ENCODE assay signal across 17 cellular contexts in the genomic region with DNA sequence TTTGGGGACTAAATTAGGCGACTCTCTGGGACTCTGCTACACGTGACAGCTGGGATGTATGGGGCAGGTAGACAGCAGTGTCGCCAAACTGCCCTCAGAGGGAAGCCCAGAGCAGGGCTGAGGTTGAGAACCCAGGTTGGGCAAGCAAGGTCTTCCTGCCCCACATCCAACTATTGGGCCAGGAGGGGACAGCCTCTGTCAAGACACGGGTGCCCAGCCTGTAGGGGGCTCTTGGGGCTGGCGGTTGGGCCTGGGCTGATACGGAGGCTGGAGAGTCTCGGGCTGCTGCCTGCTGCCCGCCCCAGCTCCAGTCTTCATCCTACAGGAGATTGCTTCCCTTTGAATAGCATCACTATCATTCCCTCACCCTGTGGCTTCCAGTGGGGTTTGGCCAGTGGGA. TPM values are rescaled to one million over a fixed set of nuclear protein-coding genes. Genes with fewer than 3 reads are reported as not detected.
DNase-seq lines count a peak whose midpoint lies in the region; ATAC-seq, FAIRE-seq and TF ChIP-seq lines count a peak whose summit lies in the region.
"Had no signal": no experiment of that assay in that cellular context is flagged by ENCODE, and none has a peak within 500 bp of the region (broad histone marks: within the 10 kb centered on the region; RNA-seq: fewer than 3 reads in every experiment).

No MANE protein-coding gene starts in this region.

- H3K4me3 ChIP-seq in HepG2 (replicated peaks in 1 of 3; ENCODE audit: insufficient read depth in 1 of 3, low read depth in 2 of 3, low read length in 3 of 3) (no peak overlapping the region), right lobe of liver (no peak overlapping the region), K562 (no peak overlapping the region), mesendoderm (ENCODE audit: low read length) (no peak overlapping the region), vagina (no peak overlapping the region)

- H3K79me1 ChIP-seq in mesendoderm (ENCODE audit: low read length) = no peaks in the 10 kb centered on the region

- H3K9ac ChIP-seq in HepG2 (ENCODE audit: insufficient read depth, low read depth, low read length) (no peak overlapping the region), K562 (ENCODE audit: insufficient read depth in 1 of 2, low read depth in 2 of 2, low read length in 2 of 2) (no peak overlapping the region), mesendoderm (ENCODE audit: low read length) (no peak overlapping the region)

- H3K27me3 ChIP-seq in HepG2 (ENCODE audit: control insufficient read depth in 1 of 2, insufficient read depth in 2 of 2, low read length in 2 of 2) = peaks cover 3 to 39% of the 10 kb centered on the region in 2 experiments; a peak in 4 of 5 replicates
- H3K27me3 ChIP-seq in right lobe of liver = no peaks in the 10 kb centered on the region
- H3K27me3 ChIP-seq in K562 (ENCODE audit: control insufficient read depth in 2 of 2, insufficient read depth in 2 of 2, low read length in 2 of 2) = peaks cover 7 to 21% of the 10 kb centered on the region in 2 experiments
- no peaks in the 10 kb centered on the region for H3K27me3 ChIP-seq in mesendoderm (ENCODE audit: insufficient read depth, low read length, poor library complexity)
- H3K27me3 ChIP-seq in vagina = no peaks in the 10 kb centered on the region

- CTCF ChIA-PET in HepG2 (lab: Yijun Ruan, JAX; ENCODE audit: low intra/inter-chr PET ratio, low total read pairs) (interaction anchor here (1.4 kb wide), 1 partner anchor 46 kb away, joined by 8 read pairs; no protein-coding TSS in a partner anchor), K562 (lab: Yijun Ruan, JAX; ENCODE audit: low intra/inter-chr PET ratio) (no interaction called here)

- no peak overlapping the region for H2AK5ac ChIP-seq in mesendoderm (ENCODE audit: low read length)

- H3K4me1 Mint-ChIP-seq in activated naive CD8-positive, alpha-beta T cell treated with anti-CD3 and anti-CD28 coated beads for 36 hours = no peaks in the 10 kb centered on the region

- no peak for FAIRE-seq in HepG2 (lab: Jason Lieb, UNC)
- no peak for FAIRE-seq in K562 (lab: Jason Lieb, UNC)

- H3K4me2 ChIP-seq in HepG2 (ENCODE audit: low read depth, low read length) (no peak overlapping the region), K562 (ENCODE audit: insufficient read depth, low read length) (no peak overlapping the region), mesendoderm (ENCODE audit: low read length) (no peak overlapping the region)

- no peak overlapping the region for H3K27ac Mint-ChIP-seq in activated naive CD8-positive, alpha-beta T cell treated with anti-CD3 and anti-CD28 coated beads for 36 hours

- intact Hi-C loops in HepG2 (cut with micrococcal nuclease; ENCODE audit: unreplicated experiment) (no loop called here), right lobe of liver (cut with DNase I) (no loop called here), K562 (cut with micrococcal nuclease) (no loop called here), vagina (cut with DNase I) (no loop called here)

- H3K18ac ChIP-seq in mesendoderm (ENCODE audit: low read length) = no peak overlapping the region

- no peak overlapping the region for H2AFZ ChIP-seq in HepG2 (ENCODE audit: low read length)
- H2AFZ ChIP-seq in K562 (ENCODE audit: low read depth, low read length) = no peak overlapping the region

- H2BK120ac ChIP-seq in mesendoderm (ENCODE audit: low read depth, low read length) = no peak overlapping the region

- no peaks in the 10 kb centered on the region for H3K79me2 ChIP-seq in HepG2 (ENCODE audit: insufficient read depth, low read length)
- H3K79me2 ChIP-seq in K562 (ENCODE audit: control insufficient read depth, insufficient read depth, low read length) = no peaks in the 10 kb centered on the region
- no peaks in the 10 kb centered on the region for H3K79me2 ChIP-seq in mesendoderm (ENCODE audit: control insufficient read depth, insufficient read depth, low read length)

- no peaks in the 10 kb centered on the region for H3K9me1 ChIP-seq in K562 (ENCODE audit: control insufficient read depth, insufficient read depth, low read length)

- DNase-seq in HepG2 (ENCODE audit: low spot score) (no peak), right lobe of liver (no peak), K562 (ENCODE audit: extremely low read depth in 1 of 4, low spot score in 3 of 4) (peak; percentile 34 to 39 (median 37)), mesendoderm (peak; percentile 52), SIG-M5 (lab: John Stamatoyannopoulos, UW) (no peak), vagina (ENCODE audit: extremely low spot score in 2 of 2) (no peak), activated gamma-delta T cell (lab: John Stamatoyannopoulos, UW) (no peak)
- no peak for DNase-seq in activated naive CD8-positive, alpha-beta T cell treated with anti-CD3 and anti-CD28 coated beads for 36 hours
- DNase-seq: 8988T; COR-L47; GDM1; KBM-7; NCI-H1694 treated with DMSO at 0.1 percent for 48 hours; NCI-H748 treated with DMSO at 0.1 percent for 48 hours; NK-92 treated with Interleukin-12 subunit alpha and Interleukin-12 subunit beta, amount 100 ng/mL, for 24 hours; RPMI8226; SHP77 treated with DMSO at 0.1 percent for 48 hours had no signal

- H2BK5ac ChIP-seq in mesendoderm (ENCODE audit: low read length) = no peak overlapping the region

- 14% methylated on average over 7 of the region's 8 CpGs for WGBS in HepG2 (ENCODE audit: low lambda C conversion rate)
- WGBS in right lobe of liver (ENCODE audit: insufficient coverage, low coverage, low lambda C conversion rate, missing lambda C conversion rate) = no CpG with 5 or more reads among the region's 8 CpGs
- WGBS in K562 (ENCODE audit: insufficient coverage, low coverage, missing lambda C conversion rate) = 7% methylated on average over 8 of the region's 8 CpGs
- WGBS in mesendoderm (ENCODE audit: extremely low coverage, insufficient coverage, low lambda C conversion rate) = no CpG with 5 or more reads among the region's 8 CpGs

- H2BK15ac ChIP-seq in mesendoderm (replicated peaks; ENCODE audit: low read depth) = no peak overlapping the region

- TF ChIP-seq EP300 in HepG2 (IDR thresholded peaks at IDR 0.05; ENCODE audit: low read depth in 2 of 2, low read length in 2 of 2) (no peak), HepG2 (CRISPR knock-in tag; IDR thresholded peaks at IDR 0.05; ENCODE audit: borderline replicate concordance) (no peak), K562 (IDR thresholded peaks at IDR 0.05; ENCODE audit: low read length) (no peak)

- in situ Hi-C loops in HepG2 (cut with HindIII; ENCODE audit: extremely low pct_ligation_motif_present, low pct_unique_long_range_greater_than_20kb) (no loop called here), K562 (cut with MboI) (no loop called here)

- peak; percentile 71 for ATAC-seq in HepG2
- no peak for ATAC-seq in right lobe of liver
- peak; percentile 73 for ATAC-seq in K562

- H3K23ac ChIP-seq in mesendoderm (ENCODE audit: low read length) = no peak overlapping the region

- no peak overlapping the region for H3K56ac ChIP-seq in mesendoderm (ENCODE audit: low read length)

- no peak overlapping the region for H4K8ac ChIP-seq in mesendoderm (ENCODE audit: low read depth, low read length)

- BruUV-seq in HepG2 (replicated peaks; lab: Mats Ljungman, UMichigan) (no TSS peak), K562 (replicated peaks; lab: Mats Ljungman, UMichigan) (no TSS peak)

- H3K27ac ChIP-seq in HepG2 (ENCODE audit: extremely low read length, insufficient read depth, low read length) = no peak overlapping the region
- no peak overlapping the region for H3K27ac ChIP-seq in right lobe of liver
- H3K27ac ChIP-seq in K562 (ENCODE audit: extremely low read depth, low read depth, low read length) = no peak overlapping the region
- H3K27ac ChIP-seq in mesendoderm (ENCODE audit: low read depth, low read length) = no peak overlapping the region
- no peak overlapping the region for H3K27ac ChIP-seq in vagina

- no peaks in the 10 kb centered on the region for H3K36me3 ChIP-seq in HepG2 (replicated peaks in 1 of 2; ENCODE audit: control insufficient read depth in 1 of 2, insufficient read depth in 2 of 2, low read length in 2 of 2)
- H3K36me3 ChIP-seq in right lobe of liver = no peaks in the 10 kb centered on the region
- H3K36me3 ChIP-seq in K562 (ENCODE audit: control insufficient read depth, insufficient read depth, low read length) = no peaks in the 10 kb centered on the region
- H3K36me3 ChIP-seq in mesendoderm (ENCODE audit: control insufficient read depth, insufficient read depth, low read length) = no peaks in the 10 kb centered on the region
- no peaks in the 10 kb centered on the region for H3K36me3 ChIP-seq in vagina

- no peaks in the 10 kb centered on the region for H3K36me3 Mint-ChIP-seq in activated naive CD8-positive, alpha-beta T cell treated with anti-CD3 and anti-CD28 coated beads for 36 hours

- TF ChIP-seq POLR2A in HepG2 (IDR thresholded peaks at IDR 0.05; ENCODE audit: insufficient read depth in 1 of 2, low read depth in 2 of 2, low read length in 2 of 2) = no peak
- no peak for TF ChIP-seq POLR2A in right lobe of liver (IDR thresholded peaks at IDR 0.05)
- TF ChIP-seq POLR2A in K562 (conservative IDR thresholded peaks at IDR 0.05) = no peak
- TF ChIP-seq POLR2A in vagina (IDR thresholded peaks at IDR 0.05) = no peak

- H3K4me3 Mint-ChIP-seq in activated naive CD8-positive, alpha-beta T cell treated with anti-CD3 and anti-CD28 coated beads for 36 hours = no peak overlapping the region

- H3K4me1 ChIP-seq in HepG2 (ENCODE audit: insufficient read depth, low read length) (peaks cover 20% of the 10 kb centered on the region), right lobe of liver (no peaks in the 10 kb centered on the region), K562 (replicated peaks in 1 of 2; ENCODE audit: control insufficient read depth in 2 of 2, insufficient read depth in 2 of 2, low read length in 2 of 2) (peaks cover 0 to 2% of the 10 kb centered on the region in 2 experiments; a peak in 1 of 5 replicates), mesendoderm (ENCODE audit: control insufficient read depth, low read depth, low read length) (no peaks in the 10 kb centered on the region), vagina (no peaks in the 10 kb centered on the region)

- POLR2A ChIA-PET in HepG2 (lab: Yijun Ruan, JAX) = no interaction called here
- POLR2A ChIA-PET in K562 (lab: Yijun Ruan, JAX) = interaction anchor here (0.6 to 1.2 kb wide), 6 partner anchors 8 to 535 kb away, joined by 3 to 4 read pairs (median 3); no protein-coding TSS in a partner anchor

- TF ChIP-seq RAD21 in HepG2 (CRISPR knock-in tag; IDR thresholded peaks at IDR 0.05) (0 out of 2 replicates have a peak, but pooled peaks have one; percentile 37), K562 (CRISPR knock-in tag; conservative IDR thresholded peaks at IDR 0.05 in 1 of 2, IDR thresholded peaks at IDR 0.05 in 1 of 2) (peak in 1 of 2 experiments; percentile 29; a peak in 1 of 4 replicates)

- no peaks in the 10 kb centered on the region for H3K27me3 Mint-ChIP-seq in activated naive CD8-positive, alpha-beta T cell treated with anti-CD3 and anti-CD28 coated beads for 36 hours

- peak; percentile 49 for TF ChIP-seq CTCF in HepG2 (CRISPR knock-in tag; IDR thresholded peaks at IDR 0.05)
- TF ChIP-seq CTCF in right lobe of liver (IDR thresholded peaks at IDR 0.05) = no peak
- TF ChIP-seq CTCF in K562 (IDR thresholded peaks at IDR 0.05 in 2 of 3, conservative IDR thresholded peaks at IDR 0.05 in 1 of 3; ENCODE audit: insufficient read depth in 2 of 3, low read depth in 1 of 3, low read length in 3 of 3) = peak; percentile 39 to 65 (median 40); a peak in 4 of 6 replicates
- no peak for TF ChIP-seq CTCF in vagina (IDR thresholded peaks at IDR 0.05)

- H3K9me3 ChIP-seq in HepG2 (ENCODE audit: low read length) (no peaks in the 10 kb centered on the region), right lobe of liver (no peaks in the 10 kb centered on the region), K562 (replicated peaks; ENCODE audit: control insufficient read depth, insufficient read depth, low read depth, low read length) (no peaks in the 10 kb centered on the region), vagina (no peaks in the 10 kb centered on the region)

- H4K5ac ChIP-seq in mesendoderm (ENCODE audit: low read length) = no peak overlapping the region

- no peaks in the 10 kb centered on the region for H3K9me3 Mint-ChIP-seq in activated naive CD8-positive, alpha-beta T cell treated with anti-CD3 and anti-CD28 coated beads for 36 hours

- H3K4ac ChIP-seq in mesendoderm (ENCODE audit: low read depth, low read length) = no peak overlapping the region

- H4K20me1 ChIP-seq in HepG2 (ENCODE audit: insufficient read depth, low read length) (no peaks in the 10 kb centered on the region), K562 (replicated peaks; ENCODE audit: control insufficient read depth, insufficient read depth, low read length) (0 out of 2 replicates have a peak, but pooled peaks cover 3% of the 10 kb centered on the region)

RNA-seq across cellular contexts. Expression of gene CPNE5, which starts 33.3 kb away (rescaled TPM):
- total RNA-seq in HepG2 (2016; rRNA removed; fragmentation: Illumina TruSeq; extraction: Trizol) (not detected in 2 replicates), right lobe of liver (under 1 TPM; 0.12 to 0.84 (median 0.23) TPM), K562 (2014; rRNA removed) (0.18 TPM in 1 of 2 replicates, not detected in the other), K562 (2014; rRNA removed; fragmentation: Illumina TruSeq; extraction: Trizol) (not detected in 2 replicates), K562 (2015; rRNA removed; fragmentation: Illumina TruSeq; extraction: Trizol) (0.14 TPM in 1 of 2 replicates, not detected in the other), K562 (2021) (0.47 and 0.49 TPM in 2 replicates), vagina (6.6 TPM)
- total RNA-seq in HepG2 (2016; cell fraction: cytosol; rRNA removed; fragmentation: Illumina TruSeq; extraction: Trizol; ENCODE audit: low read depth) = not detected in 2 replicates
- not detected in 2 replicates for total RNA-seq in HepG2 (2016; cell fraction: insoluble cytoplasmic fraction; rRNA removed; fragmentation: Illumina TruSeq; extraction: Trizol)
- total RNA-seq in HepG2 (2016; cell fraction: membrane; rRNA removed; fragmentation: Illumina TruSeq; extraction: Trizol) = not detected in 2 replicates
- not detected in 2 replicates for total RNA-seq in HepG2 (2016; cell fraction: nucleus; rRNA removed; fragmentation: Illumina TruSeq; extraction: Trizol)
- polyA plus RNA-seq in HepG2 (2011; rRNA removed) (0.10 and 0.16 TPM in 2 replicates), K562 (2011; rRNA removed) (0.46 and 0.61 TPM in 2 replicates), K562 (2014; fragmentation: Illumina TruSeq; extraction: Trizol) (0.43 TPM in 1 of 2 replicates, not detected in the other), K562 (2014; fragmentation: Nextera tagmentation; extraction: Ambion mirVana) (1 to 10 TPM in 1 of 2 experiments, under 1 TPM in 1; 0.21 to 1.0 TPM), K562 (2014; rRNA removed) (0.69 TPM in 1 of 2 replicates, not detected in the other)
- polyA plus RNA-seq in HepG2 (2011; cell fraction: cytosol; rRNA removed) = 0.15 TPM in 1 of 2 replicates, not detected in the other
- 0.36 and 0.40 TPM in 2 replicates for polyA plus RNA-seq in HepG2 (2011; cell fraction: nucleus; rRNA removed)
- polyA plus RNA-seq in HepG2 (2012) = 0.05 and 0.16 TPM in 2 replicates
- not detected in 2 replicates for polyA plus RNA-seq in HepG2 (2016; cell fraction: cytosol; fragmentation: Illumina TruSeq; extraction: Trizol; ENCODE audit: low read depth)
- not detected in 2 replicates for polyA plus RNA-seq in HepG2 (2016; cell fraction: insoluble cytoplasmic fraction; fragmentation: Illumina TruSeq; extraction: Trizol; ENCODE audit: low read depth)
- polyA plus RNA-seq in HepG2 (2016; cell fraction: membrane; fragmentation: Illumina TruSeq; extraction: Trizol; ENCODE audit: low read depth) = not detected in 2 replicates
- polyA plus RNA-seq in HepG2 (2016; cell fraction: nucleus; fragmentation: Illumina TruSeq; extraction: Trizol; ENCODE audit: insufficient read depth, low read depth) = not detected in 2 replicates
- polyA minus RNA-seq in HepG2 (2011; rRNA and poly(A)+ RNA removed; ENCODE audit: low replicate concordance) = 0.26 TPM in 1 of 2 replicates, not detected in the other
- not detected in 2 replicates for polyA minus RNA-seq in HepG2 (2011; cell fraction: cytosol; rRNA and poly(A)+ RNA removed)
- not detected in 2 replicates for polyA minus RNA-seq in HepG2 (2011; cell fraction: nucleus; rRNA and poly(A)+ RNA removed)
- 1.5 and 2.5 TPM in 2 replicates for total RNA-seq in K562 (2011; cell fraction: chromatin; rRNA removed; ENCODE audit: low replicate concordance)
- 0.66 and 1.5 TPM in 2 replicates for total RNA-seq in K562 (2011; cell fraction: nucleolus; rRNA removed)
- 1.2 and 1.6 TPM in 2 replicates for total RNA-seq in K562 (2011; cell fraction: nucleoplasm; rRNA removed)
- 0.19 and 0.31 TPM in 2 replicates for polyA plus RNA-seq in K562 (2011; cell fraction: cytosol; rRNA removed)
- 1.2 and 1.9 TPM in 2 replicates for polyA plus RNA-seq in K562 (2011; cell fraction: nucleus; rRNA removed)
- polyA plus RNA-seq in K562 (2012) = 0.33 and 1.8 TPM in 2 replicates
- 0.67 TPM in 1 of 2 replicates, not detected in the other for polyA minus RNA-seq in K562 (2011; rRNA and poly(A)+ RNA removed)
- polyA minus RNA-seq in K562 (2011; cell fraction: cytosol; rRNA and poly(A)+ RNA removed) = not detected in 2 replicates
- polyA minus RNA-seq in K562 (2011; cell fraction: nucleus; rRNA and poly(A)+ RNA removed) = 0.78 and 0.81 TPM in 2 replicates
- 0.10 TPM for polyA plus RNA-seq in mesendoderm (2013, experiment 1 of 2)
- polyA plus RNA-seq in mesendoderm (2013, experiment 2 of 2) = 0.17 TPM
- total RNA-seq in activated naive CD8-positive, alpha-beta T cell treated with anti-CD3 and anti-CD28 coated beads for 36 hours = 1 to 10 TPM in 1 of 2 experiments, under 1 TPM in 1; 0.72 to 1.2 TPM

Comparison
In these comparisons a context has a peak if more than half of its experiments do, and no peak if none do; other contexts are left out.
1. ATAC-seq: peak in HepG2 (single experiment) and K562 (single experiment); none in right lobe of liver (0 of 4).
2. CTCF ChIP-seq: peak in HepG2 (single experiment) and K562 (3 of 3); none in right lobe of liver (0 of 4) and vagina (0 of 3).
3. DNase-seq: peak in K562 (4 of 4) and mesendoderm (single experiment); none in HepG2 (single experiment), right lobe of liver (0 of 3), SIG-M5 (single experiment), activated naive CD8-positive, alpha-beta T cell treated with anti-CD3 and anti-CD28 coated beads for 36 hours (single experiment), vagina (0 of 2) and activated gamma-delta T cell (single experiment).
4. Of the 241 proteins assayed by ChIP-seq in both HepG2 and K562: peak only in HepG2: STAG1 and XRCC5; only in K562: none; in both: CTCF; in neither: 237; mixed calls (peak in some experiments, not most) for 1.